Comparison of ENCODE assay signal across 14 cellular contexts in genomic region chr15:22845289-22845900, GRCh38. TPM values are rescaled to one million over a fixed set of nuclear protein-coding genes. Genes with fewer than 3 reads are reported as not detected.
DNase-seq lines count a peak whose midpoint lies in the region; ATAC-seq and TF ChIP-seq lines count a peak whose summit lies in the region.
"Had no signal": no experiment of that assay in that cellular context is flagged by ENCODE, and none has a peak within 500 bp of the region (broad histone marks: within the 10 kb centered on the region; RNA-seq: fewer than 3 reads in every experiment).

No MANE protein-coding gene starts in this region.

- H3K36me3 Mint-ChIP-seq in GM23338 (ENCODE audit: low read depth), result peaks cover 70% of the 10 kb centered on the region
- H3K36me3 Mint-ChIP-seq in activated CD8-positive, alpha-beta T cell treated with anti-CD3 and anti-CD28 coated beads for 36 hours (ENCODE audit: low read depth), result peaks cover 50% of the 10 kb centered on the region

- peaks cover 100% of the 10 kb centered on the region for H3K79me2 ChIP-seq in GM23338 (replicated peaks; ENCODE audit: insufficient read depth)

- CTCF ChIA-PET in activated CD8-positive, alpha-beta T cell treated with anti-CD3 and anti-CD28 coated beads for 36 hours (lab: Charles Lee), result no interaction called here

- TF ChIP-seq POLR2A in gastroesophageal sphincter (IDR thresholded peaks at IDR 0.05), result no peak

- H3K4me1 ChIP-seq in GM23338 (ENCODE audit: insufficient read depth) (peaks cover 22% of the 10 kb centered on the region), gastroesophageal sphincter (peaks cover 0 to 20% (median 0%) of the 10 kb centered on the region in 3 donors)

- H4K20me1 ChIP-seq in GM23338 (replicated peaks; ENCODE audit: insufficient read depth), result peaks cover 43% of the 10 kb centered on the region

- peaks cover 42% of the 10 kb centered on the region for H3K4me1 Mint-ChIP-seq in GM23338
- peaks cover 52% of the 10 kb centered on the region for H3K4me1 Mint-ChIP-seq in activated CD8-positive, alpha-beta T cell treated with anti-CD3 and anti-CD28 coated beads for 36 hours (ENCODE audit: low read depth)

- H3K9me3 Mint-ChIP-seq in GM23338, result no peaks in the 10 kb centered on the region
- H3K9me3 Mint-ChIP-seq in activated CD8-positive, alpha-beta T cell treated with anti-CD3 and anti-CD28 coated beads for 36 hours, result no peaks in the 10 kb centered on the region

- H3F3A ChIP-seq in GM23338 (replicated peaks; ENCODE audit: low read depth), result 0 out of 2 replicates have a peak, but pooled peaks cover 7% of the 10 kb centered on the region

- DNase-seq in GM23338 (ENCODE audit: low spot score) (peak; percentile 73), islet precursor cell (peak; percentile 82), NCI-H2029 treated with DMSO at 0.1 percent for 48 hours (lab: John Stamatoyannopoulos, UW) (no peak), Kasumi-1 (lab: John Stamatoyannopoulos, UW) (no peak)
- DNase-seq in activated CD8-positive, alpha-beta T cell treated with anti-CD3 and anti-CD28 coated beads for 36 hours, result no peak
- DNase-seq in activated CD4-positive, CD25-positive, alpha-beta regulatory T cell (lab: John Stamatoyannopoulos, UW), result no peak
- DNase-seq: central memory CD4-positive, alpha-beta T cell; NCI-H446 treated with DMSO at 0.1 percent for 48 hours had no signal

- WGBS in gastroesophageal sphincter (ENCODE audit: low coverage in 1 of 2), 2 donors, result 52 to 54% methylated on average over 2 of the region's 2 CpGs

- peak overlapping the region; percentile 94 for H3K27ac Mint-ChIP-seq in GM23338
- H3K27ac Mint-ChIP-seq in activated CD8-positive, alpha-beta T cell treated with anti-CD3 and anti-CD28 coated beads for 36 hours, result peak overlapping the region; percentile 35

- H3K9me2 ChIP-seq in GM23338 (ENCODE audit: insufficient read depth), result no peaks in the 10 kb centered on the region

- H3K27me3 Mint-ChIP-seq in GM23338 (ENCODE audit: insufficient read depth, low read depth, poor library complexity), result peaks cover 3% of the 10 kb centered on the region
- H3K27me3 Mint-ChIP-seq in activated CD8-positive, alpha-beta T cell treated with anti-CD3 and anti-CD28 coated beads for 36 hours, result no peaks in the 10 kb centered on the region

- intact Hi-C loops in activated CD8-positive, alpha-beta T cell treated with anti-CD3 and anti-CD28 coated beads for 36 hours (cut with micrococcal nuclease), result no loop called here

- H3K27me3 ChIP-seq in GM23338 (ENCODE audit: insufficient read depth), result no peaks in the 10 kb centered on the region
- no peaks in the 10 kb centered on the region for H3K27me3 ChIP-seq in gastroesophageal sphincter
- H3K27me3 ChIP-seq: right atrium auricular region had no signal

- peak; percentile 99 for ATAC-seq in GM23338
- no peak for ATAC-seq in activated CD8-positive, alpha-beta T cell treated with anti-CD3 and anti-CD28 coated beads for 36 hours
- ATAC-seq in gastroesophageal sphincter, result no peak

- peaks cover 3% of the 10 kb centered on the region; the same call in 1 of the 2 replicates for H3K36me3 ChIP-seq in GM23338 (ENCODE audit: insufficient read depth)
- peaks cover 0 to 62% of the 10 kb centered on the region in 2 donors for H3K36me3 ChIP-seq in gastroesophageal sphincter

- H3K4me3 Mint-ChIP-seq in GM23338, result peak overlapping the region; percentile 25
- H3K4me3 Mint-ChIP-seq in activated CD8-positive, alpha-beta T cell treated with anti-CD3 and anti-CD28 coated beads for 36 hours, result no peak overlapping the region
- H3K4me3 Mint-ChIP-seq: CD14-positive monocyte had no signal

- peak overlapping the region; percentile 34; the same call in 1 of the 2 replicates for H3K27ac ChIP-seq in 22Rv1
- peak overlapping the region; percentile 57 for H3K27ac ChIP-seq in GM23338 (ENCODE audit: low read depth)
- H3K27ac ChIP-seq in gastroesophageal sphincter, result no peak overlapping the region
- H3K27ac ChIP-seq: right atrium auricular region, SK-N-MC had no signal

- no peak overlapping the region for H2AFZ ChIP-seq in GM23338

- peak overlapping the region; percentile 65 for H3K4me2 ChIP-seq in GM23338

- POLR2A ChIA-PET in activated CD8-positive, alpha-beta T cell treated with anti-CD3 and anti-CD28 coated beads for 36 hours (lab: Charles Lee), result no interaction called here

- H3K9me3 ChIP-seq in gastroesophageal sphincter, result no peaks in the 10 kb centered on the region
- H3K9me3 ChIP-seq: right atrium auricular region had no signal

- peak overlapping the region; percentile 12; the same call in 1 of the 2 replicates for H3K4me3 ChIP-seq in GM23338
- no peak overlapping the region for H3K4me3 ChIP-seq in gastroesophageal sphincter
- H3K4me3 ChIP-seq: lung, right atrium auricular region, SK-N-MC had no signal

- no peak for TF ChIP-seq EP300 in gastroesophageal sphincter (IDR thresholded peaks at IDR 0.05)

- TF ChIP-seq CTCF in 22Rv1 (IDR thresholded peaks at IDR 0.05) (no peak), GM23338 (conservative IDR thresholded peaks at IDR 0.05; ENCODE audit: low read depth in 2 of 2) (no peak), gastroesophageal sphincter (IDR thresholded peaks at IDR 0.05) (no peak)
- TF ChIP-seq CTCF in activated CD8-positive, alpha-beta T cell treated with anti-CD3 and anti-CD28 coated beads for 36 hours (IDR thresholded peaks at IDR 0.05), result no peak

TF ChIP-seq in GM23338, 12 proteins besides CTCF, POLR2A, EP300 and RAD21 (continues in another document):
- TF ChIP-seq ZNF331 (CRISPR knock-in tag; IDR thresholded peaks at IDR 0.05; ENCODE audit: low read depth) (no peak), EZH2 (IDR thresholded peaks at IDR 0.05; ENCODE audit: low read depth, unreplicated experiment) (no peak), JUNB (IDR thresholded peaks at IDR 0.05; ENCODE audit: unreplicated experiment) (no peak), NANOG (IDR thresholded peaks at IDR 0.05; ENCODE audit: borderline replicate concordance) (no peak), STAT1 (IDR thresholded peaks at IDR 0.05; ENCODE audit: unreplicated experiment) (no peak)

RNA-seq across cellular contexts. Expression of gene NIPA2, which starts 6.9 kb away (rescaled TPM):
- 96.2 and 105 TPM in 2 replicates for total RNA-seq in GM23338 (2014; rRNA removed; shearing (Covaris generic))
- 30.2 and 35.0 TPM in 2 replicates for polyA plus RNA-seq in GM23338 (2016; fragmentation: Nextera tagmentation; extraction: Ambion mirVana)
- total RNA-seq in activated CD8-positive, alpha-beta T cell treated with anti-CD3 and anti-CD28 coated beads for 36 hours, result 10 to 100 TPM; 59.2 to 61.5 TPM
- 10 to 100 TPM; 37.0 to 42.5 (median 40.2) TPM for total RNA-seq in gastroesophageal sphincter

RNA-seq across cellular contexts. Expression of gene NIPA1, which starts 59.0 kb away (rescaled TPM):
- 10.4 and 14.7 TPM in 2 replicates for total RNA-seq in GM23338 (2014; rRNA removed; shearing (Covaris generic))
- 3.1 and 3.5 TPM in 2 replicates for polyA plus RNA-seq in GM23338 (2016; fragmentation: Nextera tagmentation; extraction: Ambion mirVana)
- 10 to 100 TPM; 12.0 to 13.1 TPM for total RNA-seq in activated CD8-positive, alpha-beta T cell treated with anti-CD3 and anti-CD28 coated beads for 36 hours
- 10 to 100 TPM; 11.7 to 14.9 (median 14.3) TPM for total RNA-seq in gastroesophageal sphincter

Comparison
In these comparisons a context has a peak if more than half of its experiments do, and no peak if none do; other contexts are left out.
1. H3K27ac ChIP-seq: peak in 22Rv1 (single experiment) and GM23338 (single experiment); none in gastroesophageal sphincter (0 of 4).
2. DNase-seq: peak in GM23338 (single experiment) and islet precursor cell (single experiment); none in activated CD8-positive, alpha-beta T cell treated with anti-CD3 and anti-CD28 coated beads for 36 hours (single experiment), NCI-H2029 treated with DMSO at 0.1 percent for 48 hours (single experiment), activated CD4-positive, CD25-positive, alpha-beta regulatory T cell (0 of 4) and Kasumi-1 (0 of 2).